Comparison of ENCODE assay signal across 16 cellular contexts in the genomic region with DNA sequence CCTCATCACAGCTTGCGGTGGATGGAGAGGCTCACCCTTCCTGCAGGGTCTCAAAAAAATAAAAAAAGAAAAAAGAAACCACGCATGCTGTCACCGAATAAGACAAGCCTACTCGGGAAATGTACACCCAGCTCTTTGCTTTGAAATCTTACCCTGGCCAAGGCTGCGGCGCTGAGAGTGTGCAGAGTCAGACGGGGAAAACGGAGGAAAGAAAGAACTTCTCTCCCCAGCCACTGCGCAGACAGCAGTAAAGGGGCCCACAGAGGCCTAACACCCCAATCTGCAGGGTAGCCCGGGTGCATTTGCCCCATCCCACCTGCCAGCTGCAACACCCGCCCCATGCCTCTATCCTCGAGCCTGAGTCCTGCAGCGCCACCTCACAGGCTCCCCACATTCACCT.
A peak's percentile ranks its signal among the peaks of the same experiment; 100 is the strongest.
DNase-seq lines count a peak whose midpoint lies in the region; TF ChIP-seq lines count a peak whose summit lies in the region.
"Had no signal": no experiment of that assay in that cellular context is flagged by ENCODE, and none has a peak within 500 bp of the region (broad histone marks: within the 10 kb centered on the region; RNA-seq: fewer than 3 reads in every experiment).

No MANE protein-coding gene starts in this region.

- H3K27me3 Mint-ChIP-seq in nephron (ENCODE audit: low read depth): peaks cover 31% of the 10 kb centered on the region

- peak; percentile 71 for DNase-seq in DMS79 treated with DMSO at 0.1 percent for 48 hours (lab: John Stamatoyannopoulos, UW)
- no peak for DNase-seq in DMS79 (lab: John Stamatoyannopoulos, UW)
- no peak for DNase-seq in WERI-Rb-1
- no peak for DNase-seq in NOMO-1 (lab: John Stamatoyannopoulos, UW; ENCODE audit: unreplicated experiment in 2 of 2)
- no peak for DNase-seq in stimulated activated naive CD4-positive, alpha-beta T cell (lab: John Stamatoyannopoulos, UW)
- no peak for DNase-seq in T-helper 1 cell
- DNase-seq in stimulated activated CD4-positive, alpha-beta T cell treated with anti-CD3 and anti-CD28 coated beads, Interleukin-2, amount 100 ng/mL, for 24 hours: no peak
- DNase-seq: 8988T; CD4-positive, CD25-positive, alpha-beta regulatory T cell; GDM1; GOT3; NCI-H1048; NCI-H774; SHP77 treated with DMSO at 0.1 percent for 48 hours had no signal

- H3K9me3 ChIP-seq in WERI-Rb-1 (ENCODE audit: severe bottlenecking): no peaks in the 10 kb centered on the region

- no peaks in the 10 kb centered on the region for H3K36me3 ChIP-seq in WERI-Rb-1

- peak overlapping the region; percentile 63 for H3K27ac ChIP-seq in WERI-Rb-1

- H3K36me3 Mint-ChIP-seq in nephron (ENCODE audit: low read depth): no peaks in the 10 kb centered on the region
- H3K36me3 Mint-ChIP-seq: CD4-positive, CD25-positive, alpha-beta regulatory T cell had no signal

- peak overlapping the region in 2 of 3 experiments; percentile 19 to 70 for H3K27ac Mint-ChIP-seq in nephron
- H3K27ac Mint-ChIP-seq: CD4-positive, CD25-positive, alpha-beta regulatory T cell had no signal

- no peaks in the 10 kb centered on the region for H3K27me3 ChIP-seq in WERI-Rb-1 (ENCODE audit: insufficient read depth, low read depth, severe bottlenecking)

- H3K4me3 Mint-ChIP-seq in nephron: peak overlapping the region in 1 of 3 experiments; percentile 3
- H3K4me3 Mint-ChIP-seq: CD4-positive, CD25-positive, alpha-beta regulatory T cell had no signal

- peak overlapping the region; percentile 11; the same call in 1 of the 2 replicates for H3K4me3 ChIP-seq in WERI-Rb-1 (ENCODE audit: low read depth, low read length)
- H3K4me3 ChIP-seq: K562 had no signal

- peaks cover 19% of the 10 kb centered on the region for H3K4me1 Mint-ChIP-seq in nephron

- no peaks in the 10 kb centered on the region for H3K9me3 Mint-ChIP-seq in nephron
- H3K9me3 Mint-ChIP-seq: CD4-positive, CD25-positive, alpha-beta regulatory T cell had no signal

- TF ChIP-seq CTCF in WERI-Rb-1 (IDR thresholded peaks at IDR 0.05; ENCODE audit: low read depth, low read length) (no peak), nephron (IDR thresholded peaks at IDR 0.05; ENCODE audit: unreplicated experiment in 3 of 3) (no peak)
